Comparison of ENCODE assay signal across 8 cellular contexts in genomic region chr15:64095431-64095794, GRCh38. TPM values are rescaled to one million over a fixed set of nuclear protein-coding genes. Genes with fewer than 3 reads are reported as not detected.
DNase-seq lines count a peak whose midpoint lies in the region; TF ChIP-seq lines count a peak whose summit lies in the region.

No MANE protein-coding gene starts in this region.

- peak overlapping the region; percentile 93 for H3K27ac ChIP-seq in left ventricle myocardium inferior (replicated peaks)
- no peak overlapping the region for H3K27ac ChIP-seq in mammary epithelial cell (ENCODE audit: insufficient read depth, low read depth, low read length)
- H3K27ac ChIP-seq in mucosa of rectum (ENCODE audit: low read depth in 2 of 2, low read length in 2 of 2) = peak overlapping the region; percentile 81
- H3K27ac ChIP-seq in vagina = peak overlapping the region; percentile 90

- no peak for TF ChIP-seq POLR2A in vagina (IDR thresholded peaks at IDR 0.05)

- H3K36me3 ChIP-seq in left ventricle myocardium inferior = no peaks in the 10 kb centered on the region
- H3K36me3 ChIP-seq in mammary epithelial cell (ENCODE audit: insufficient read depth, low read length) = no peaks in the 10 kb centered on the region
- H3K36me3 ChIP-seq in mucosa of rectum (ENCODE audit: control insufficient read depth in 2 of 2, insufficient read depth in 2 of 2, low read length in 2 of 2) = peaks cover 0 to 2% of the 10 kb centered on the region in 2 donors
- no peaks in the 10 kb centered on the region for H3K36me3 ChIP-seq in vagina

- in situ Hi-C loops in mammary epithelial cell (cut with MboI; ENCODE audit: low sequenced_read_pairs in 2 of 2) = no loop called here

- dilution Hi-C loops in mammary epithelial cell (cut with HindIII; ENCODE audit: low sequenced_read_pairs) = no loop called here

- WGBS in mammary epithelial cell (ENCODE audit: low coverage, missing lambda C conversion rate) = 50% methylated on average over 2 of the region's 4 CpGs

- intact Hi-C loops in left ventricle myocardium inferior (cut with micrococcal nuclease) (no loop called here), cardiac septum (cut with DNase I) (loop anchor here (5.0 kb wide), 1 partner anchor 57 kb away; the partner anchor contains the start of gene SNX22), mammary epithelial cell (cut with micrococcal nuclease) (loop anchor here (10.0 kb wide), 2 partner anchors 259 to 591 kb away; partner anchors contain the start of genes CSNK1G1 and USP3), vagina (cut with DNase I) (loop anchor here (10.0 kb wide), 1 partner anchor 59 kb away; the partner anchor contains the start of gene SNX22)

- H4K20me1 ChIP-seq in mammary epithelial cell (ENCODE audit: insufficient read depth, low read length) = no peaks in the 10 kb centered on the region

- H3K4me3 ChIP-seq in left ventricle myocardium inferior (peak overlapping the region; percentile 91), mammary epithelial cell (replicated peaks in 1 of 3; ENCODE audit: insufficient read depth in 1 of 3, low read depth in 2 of 3, low read length in 3 of 3) (peak overlapping the region; percentile 6 to 98 (median 94)), mucosa of rectum (ENCODE audit: low read length in 2 of 2) (peak overlapping the region; percentile 59 to 88), vagina (peak overlapping the region; percentile 81 to 92)

- no peak overlapping the region for H3K9ac ChIP-seq in mammary epithelial cell (ENCODE audit: insufficient read depth, low read length)
- H3K9ac ChIP-seq in mucosa of rectum (ENCODE audit: low read depth in 1 of 2, low read length in 2 of 2) = peak overlapping the region; percentile 53 to 89

- DNase-seq in left ventricle myocardium inferior (no peak), cardiac septum (ENCODE audit: low spot score) (no peak), mammary epithelial cell (no peak), vagina (ENCODE audit: extremely low spot score in 2 of 2) (no peak), GM10266 (ENCODE audit: extremely low spot score) (no peak), NOMO-1 treated with dmso at 0.1 percent for 144 hours (lab: John Stamatoyannopoulos, UW; ENCODE audit: unreplicated experiment) (no peak)
- no peak for DNase-seq in stimulated activated CD4-positive, alpha-beta T cell treated with anti-CD3 and anti-CD28 coated beads, Interleukin-1b, Interleukin-23, amount 100 ng/mL, for 48 hours

- H3K9me3 ChIP-seq in left ventricle myocardium inferior (replicated peaks) (no peaks in the 10 kb centered on the region), mammary epithelial cell (replicated peaks; ENCODE audit: insufficient read depth, low read length) (no peaks in the 10 kb centered on the region), mucosa of rectum (ENCODE audit: control insufficient read depth in 2 of 2, low read length in 2 of 2) (no peaks in the 10 kb centered on the region), vagina (no peaks in the 10 kb centered on the region)

- H3K79me2 ChIP-seq in mammary epithelial cell (ENCODE audit: insufficient read depth, low read length) = peaks cover 79% of the 10 kb centered on the region

- TF ChIP-seq CTCF in left ventricle myocardium inferior (IDR thresholded peaks at IDR 0.05; ENCODE audit: borderline replicate concordance) (no peak), mammary epithelial cell (conservative IDR thresholded peaks at IDR 0.05 in 1 of 2, IDR thresholded peaks at IDR 0.05 in 1 of 2; ENCODE audit: extremely low read depth in 1 of 2, insufficient read depth in 1 of 2, low read depth in 1 of 2, low read length in 2 of 2) (no peak), vagina (IDR thresholded peaks at IDR 0.05) (no peak), GM10266 (IDR thresholded peaks at IDR 0.05; ENCODE audit: control insufficient read depth, insufficient read depth, low read depth, missing control alignments) (no peak)

- peak overlapping the region; percentile 93 for H2AFZ ChIP-seq in mammary epithelial cell (ENCODE audit: low read depth, low read length)

- H3K4me1 ChIP-seq in left ventricle myocardium inferior (peaks cover 94% of the 10 kb centered on the region), mammary epithelial cell (ENCODE audit: insufficient read depth, low read length) (peaks cover 33% of the 10 kb centered on the region), mucosa of rectum (ENCODE audit: control insufficient read depth in 2 of 2, insufficient read depth in 2 of 2, low read length in 2 of 2) (peaks cover 25 to 40% of the 10 kb centered on the region in 2 donors), vagina (peaks cover 73% of the 10 kb centered on the region)

- H3K27me3 ChIP-seq in left ventricle myocardium inferior (ENCODE audit: low read depth) (no peaks in the 10 kb centered on the region), mammary epithelial cell (ENCODE audit: insufficient read depth, low read length) (no peaks in the 10 kb centered on the region), mucosa of rectum (ENCODE audit: control insufficient read depth in 2 of 2, insufficient read depth in 2 of 2, low read length in 2 of 2) (no peaks in the 10 kb centered on the region), vagina (no peaks in the 10 kb centered on the region)

- no TSS peak for BruUV-seq in mammary epithelial cell (replicated peaks; lab: Mats Ljungman, UMichigan)

- peak overlapping the region; percentile 62 for H3K4me2 ChIP-seq in mammary epithelial cell (ENCODE audit: insufficient read depth, low read depth, low read length)

- CTCF ChIA-PET in mammary epithelial cell (lab: Charles Lee; ENCODE audit: low non-redundant PET) = no interaction called here

RNA-seq across cellular contexts. Expression of gene SNX1, which starts 0.4 kb away (rescaled TPM):
- total RNA-seq in left ventricle myocardium inferior (72.1 TPM), cardiac septum (111 TPM), mammary epithelial cell (100 to 1,000 TPM in 1 of 2 donors, 10 to 100 TPM in 1; 42.5 to 100 TPM), vagina (92.8 TPM)
- polyA plus RNA-seq in mammary epithelial cell = 75.5 TPM
- polyA minus RNA-seq in mammary epithelial cell = 35.7 TPM

RNA-seq across cellular contexts. Expression of gene CIAO2A, which starts 1.8 kb away (rescaled TPM):
- total RNA-seq in left ventricle myocardium inferior = 71.0 TPM
- 46.9 TPM for total RNA-seq in cardiac septum
- total RNA-seq in mammary epithelial cell = 10 to 100 TPM; 31.8 to 47.0 TPM
- 44.6 TPM for polyA plus RNA-seq in mammary epithelial cell
- polyA minus RNA-seq in mammary epithelial cell = 76.9 TPM
- 36.1 TPM for total RNA-seq in vagina

RNA-seq across cellular contexts. Expression of gene DAPK2, which starts 49.1 kb away (rescaled TPM):
- total RNA-seq in left ventricle myocardium inferior = 39.0 TPM
- 31.8 TPM for total RNA-seq in cardiac septum
- total RNA-seq in mammary epithelial cell = 1 to 10 TPM in 1 of 2 donors, under 1 TPM in 1; 0.82 to 2.3 TPM
- 0.80 TPM for polyA plus RNA-seq in mammary epithelial cell
- polyA minus RNA-seq in mammary epithelial cell = not detected
- total RNA-seq in vagina = 50.3 TPM

RNA-seq across cellular contexts. Expression of gene SNX22, which starts 56.1 kb away (rescaled TPM):
- 2.0 TPM for total RNA-seq in left ventricle myocardium inferior
- total RNA-seq in cardiac septum = 1.5 TPM
- total RNA-seq in mammary epithelial cell = under 1 TPM; 0.17 to 0.31 TPM
- polyA plus RNA-seq in mammary epithelial cell = 0.05 TPM
- polyA minus RNA-seq in mammary epithelial cell = not detected
- not detected for total RNA-seq in vagina
